Comparison of ENCODE assay signal across 16 cellular contexts in the genomic region with DNA sequence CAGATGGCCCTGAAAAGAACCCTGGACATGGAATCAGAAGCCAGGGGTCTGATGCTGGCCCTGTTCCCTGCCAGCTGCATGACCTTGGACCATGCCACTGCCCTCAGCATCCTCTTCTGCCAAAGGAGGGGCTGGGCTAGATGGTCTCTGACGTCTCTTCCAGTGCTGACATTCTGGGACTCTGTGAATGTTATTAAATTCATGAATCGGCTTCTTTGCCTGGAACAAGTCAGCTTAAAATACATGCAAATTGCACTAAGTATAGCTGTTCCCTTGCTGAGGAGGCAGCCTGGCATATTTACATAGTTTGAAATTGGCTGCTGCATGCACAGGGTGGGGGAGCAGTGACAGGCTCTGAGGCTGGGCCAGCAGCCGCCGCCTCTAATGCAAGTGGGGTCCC. TPM values are rescaled to one million over a fixed set of nuclear protein-coding genes. Genes with fewer than 3 reads are reported as not detected.
"Had no signal": no experiment of that assay in that cellular context is flagged by ENCODE, and none has a peak within 500 bp of the region (broad histone marks: within the 10 kb centered on the region; RNA-seq: fewer than 3 reads in every experiment).

No MANE protein-coding gene starts in this region.

- ATAC-seq: activated CD8-positive, alpha-beta T cell treated with anti-CD3 and anti-CD28 coated beads, Interleukin-2, amount 10 ng/mL, durations not matched to agents 7 days and 5 days; esophagus mucosa; lower lobe of right lung; stimulated activated effector memory CD8-positive, alpha-beta T cell treated with anti-CD3 and anti-CD28 coated beads, Interleukin-12 subunit alpha, Interleukin-12 subunit beta, amount 100 ng/mL, for 72 hours; WTC11 had no signal

- H3K27ac ChIP-seq: ascending aorta, lower lobe of right lung, neural progenitor cell, pancreas had no signal

- DNase-seq: activated CD4-positive, alpha-beta T cell treated with anti-CD3 and anti-CD28 coated beads for 4 hours; activated CD8-positive, alpha-beta T cell treated with anti-CD3 and anti-CD28 coated beads, Interleukin-2, amount 10 ng/mL, durations not matched to agents 7 days and 5 days; activated naive CD8-positive, alpha-beta T cell treated with anti-CD3 and anti-CD28 coated beads, Interleukin-2, amount 10 ng/mL, durations not matched to agents 7 days and 5 days; glutamatergic neuron; immature natural killer cell; left cardiac atrium; lower lobe of right lung; pancreas; T-helper 2 cell had no signal

- H3K27me3 ChIP-seq: ascending aorta, tibial nerve had no signal

- H3K4me3 ChIP-seq: ascending aorta, lower lobe of right lung, neural progenitor cell, pancreas, tibial nerve had no signal

RNA-seq across cellular contexts. Expression of gene KCNA2, which starts 23.8 kb away (rescaled TPM):
- total RNA-seq: bronchial epithelial cell had no signal
